Comparison of ENCODE assay signal across 1 cellular context in the genomic region with DNA sequence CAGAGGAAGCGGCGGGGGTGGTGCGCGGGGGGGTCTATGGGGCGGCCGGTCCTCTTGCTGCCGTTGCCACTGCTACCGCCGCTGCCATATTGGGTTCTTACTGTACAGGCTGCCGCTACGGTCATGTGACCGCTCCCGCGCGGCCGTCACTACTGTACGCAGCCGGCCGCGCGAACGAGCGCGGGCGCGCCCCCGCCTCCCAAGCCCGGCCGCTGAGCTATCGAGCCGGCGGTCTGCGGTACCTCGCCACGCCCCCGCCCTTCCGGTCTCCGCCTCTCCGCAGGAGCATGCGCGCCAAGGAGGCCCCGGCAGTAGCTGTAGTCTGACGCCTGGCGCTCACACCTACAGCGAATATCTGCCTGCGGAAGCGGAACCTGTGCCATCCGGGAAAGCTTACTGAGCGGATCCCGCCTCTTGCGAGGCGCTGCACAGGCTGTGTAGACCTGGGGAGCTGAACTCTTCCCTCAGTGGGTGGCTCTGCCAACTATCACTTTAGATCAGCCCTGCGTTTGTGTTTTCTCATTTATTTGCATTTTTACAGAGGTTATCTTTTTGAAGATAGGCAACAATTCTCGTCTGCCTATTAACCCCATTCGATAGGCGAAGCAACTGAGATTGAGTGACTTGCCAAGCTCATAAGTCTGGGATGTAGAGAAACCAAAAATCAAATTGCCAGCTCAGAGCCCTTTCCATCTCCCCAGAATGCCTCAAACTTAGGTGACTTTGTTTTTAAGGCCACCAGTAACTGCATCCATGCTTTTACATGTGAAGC.
TF ChIP-seq lines count a peak whose summit lies in the region.

Gene ASXL2, minus strand, starts transcription at position 127 of the 772 bp plus-strand sequence. CDS start 265 bp downstream, outside the sequence.

TF ChIP-seq in K562, 482 proteins besides CTCF, POLR2A, EP300 and RAD21 (continued from another document and continues in another):
- no peak for TF ChIP-seq ZBTB26 (CRISPR knock-in tag; IDR thresholded peaks at IDR 0.05)
- TF ChIP-seq ARID1B (IDR thresholded peaks at IDR 0.05), result peak; percentile 14; the same call in 1 of the 2 replicates
- no peak for TF ChIP-seq ZNF274 (IDR thresholded peaks at IDR 0.05; ENCODE audit: borderline replicate concordance, low read depth, low read length)
- no peak for TF ChIP-seq HDAC6 (IDR thresholded peaks at IDR 0.05; ENCODE audit: low read depth, low read length)
- TF ChIP-seq, protein P1, sequence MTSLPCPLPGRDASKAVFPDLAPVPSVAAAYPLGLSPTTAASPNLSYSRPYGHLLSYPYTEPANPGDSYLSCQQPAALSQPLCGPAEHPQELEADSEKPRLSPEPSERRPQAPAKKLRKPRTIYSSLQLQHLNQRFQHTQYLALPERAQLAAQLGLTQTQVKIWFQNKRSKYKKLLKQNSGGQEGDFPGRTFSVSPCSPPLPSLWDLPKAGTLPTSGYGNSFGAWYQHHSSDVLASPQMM (CRISPR knock-in tag; IDR thresholded peaks at IDR 0.05), result no peak
- 0 out of 4 replicates have a peak, but pooled peaks of 1 of the 2 experiments have one; percentile 34 for TF ChIP-seq BCLAF1 (IDR thresholded peaks at IDR 0.05; ENCODE audit: borderline replicate concordance in 1 of 2, control insufficient read depth in 1 of 2, low read depth in 2 of 2, low read length in 1 of 2)
- 0 out of 2 replicates have a peak, but pooled peaks have one; percentile 63 for TF ChIP-seq FOXK1 (CRISPR knock-in tag; IDR thresholded peaks at IDR 0.05; ENCODE audit: borderline replicate concordance)
- TF ChIP-seq ZNF830 (CRISPR knock-in tag; IDR thresholded peaks at IDR 0.05), result no peak
- peak; percentile 83 for TF ChIP-seq CREM (IDR thresholded peaks at IDR 0.05; ENCODE audit: low read depth)
- TF ChIP-seq FUS (optimal IDR thresholded peaks at IDR 0.05; ENCODE audit: low read depth, low read length), result no peak
- TF ChIP-seq MCM2 (IDR thresholded peaks at IDR 0.05; ENCODE audit: low read depth), result no peak
- TF ChIP-seq MBD2 (IDR thresholded peaks at IDR 0.05; ENCODE audit: borderline replicate concordance, low read depth), result 0 out of 2 replicates have a peak, but pooled peaks have one; percentile 55
- no peak for TF ChIP-seq CBX5 (IDR thresholded peaks at IDR 0.05; ENCODE audit: borderline replicate concordance, low read depth)
- TF ChIP-seq RNF219 (CRISPR knock-in tag; IDR thresholded peaks at IDR 0.05), result no peak
- no peak for TF ChIP-seq MCM3 (IDR thresholded peaks at IDR 0.05)
- TF ChIP-seq POLR2H (tag; IDR thresholded peaks at IDR 0.05; ENCODE audit: low read depth), result peak; percentile 80
- TF ChIP-seq, protein P2, sequence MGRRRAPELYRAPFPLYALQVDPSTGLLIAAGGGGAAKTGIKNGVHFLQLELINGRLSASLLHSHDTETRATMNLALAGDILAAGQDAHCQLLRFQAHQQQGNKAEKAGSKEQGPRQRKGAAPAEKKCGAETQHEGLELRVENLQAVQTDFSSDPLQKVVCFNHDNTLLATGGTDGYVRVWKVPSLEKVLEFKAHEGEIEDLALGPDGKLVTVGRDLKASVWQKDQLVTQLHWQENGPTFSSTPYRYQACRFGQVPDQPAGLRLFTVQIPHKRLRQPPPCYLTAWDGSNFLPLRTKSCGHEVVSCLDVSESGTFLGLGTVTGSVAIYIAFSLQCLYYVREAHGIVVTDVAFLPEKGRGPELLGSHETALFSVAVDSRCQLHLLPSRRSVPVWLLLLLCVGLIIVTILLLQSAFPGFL (CRISPR knock-in tag; IDR thresholded peaks at IDR 0.05), result no peak
- no peak for TF ChIP-seq ZNF444 (CRISPR knock-in tag; IDR thresholded peaks at IDR 0.05)
- peak; percentile 82 for TF ChIP-seq ZNF395 (CRISPR knock-in tag; IDR thresholded peaks at IDR 0.05)
- TF ChIP-seq MLLT1 (IDR thresholded peaks at IDR 0.05), result peak in 1 of 2 experiments; percentile 23; a peak in 1 of 4 replicates
- TF ChIP-seq ZNF239 (CRISPR knock-in tag; IDR thresholded peaks at IDR 0.05), result no peak
- TF ChIP-seq ZSCAN29 (IDR thresholded peaks at IDR 0.05), result peak; percentile 94
- no peak for TF ChIP-seq BRD4 (IDR thresholded peaks at IDR 0.05)
- no peak for TF ChIP-seq NR2C1 (IDR thresholded peaks at IDR 0.05)
- TF ChIP-seq NR2C1 (tag; IDR thresholded peaks at IDR 0.05), result no peak
- no peak for TF ChIP-seq FIP1L1 (IDR thresholded peaks at IDR 0.05; ENCODE audit: low read depth, low read length, poor library complexity, severe bottlenecking)
- TF ChIP-seq NEUROD1 (IDR thresholded peaks at IDR 0.05; ENCODE audit: borderline replicate concordance, low read depth, low read length, partially characterized antibody), result no peak
- peak; percentile 98 for TF ChIP-seq NRF1 (conservative IDR thresholded peaks at IDR 0.05 in 1 of 2, IDR thresholded peaks at IDR 0.05 in 1 of 2)
- TF ChIP-seq TCF7L2 (IDR thresholded peaks at IDR 0.05; ENCODE audit: low read depth, low read length), result no peak
- TF ChIP-seq JUND (IDR thresholded peaks at IDR 0.05; ENCODE audit: borderline replicate concordance, low read depth, low read length), result peak; percentile 50; the same call in 1 of the 2 replicates
- TF ChIP-seq JUND (tag; IDR thresholded peaks at IDR 0.05; ENCODE audit: borderline replicate concordance, low read depth, low read length), result no peak; the same call in 2 of the 3 replicates
- no peak for TF ChIP-seq E4F1 (CRISPR knock-in tag; IDR thresholded peaks at IDR 0.05; ENCODE audit: borderline replicate concordance)
- TF ChIP-seq STAG1 (CRISPR knock-in tag; IDR thresholded peaks at IDR 0.05; ENCODE audit: borderline replicate concordance), result no peak
- TF ChIP-seq KLF16 (IDR thresholded peaks at IDR 0.05), result no peak
- TF ChIP-seq ZBED1 (IDR thresholded peaks at IDR 0.05), result 0 out of 2 replicates have a peak, but pooled peaks have one; percentile 63
- TF ChIP-seq SREBF1 (IDR thresholded peaks at IDR 0.05; ENCODE audit: borderline replicate concordance, low read depth, low read length), result no peak
- TF ChIP-seq MCM7 (IDR thresholded peaks at IDR 0.05), result no peak
